In the genomic region with DNA sequence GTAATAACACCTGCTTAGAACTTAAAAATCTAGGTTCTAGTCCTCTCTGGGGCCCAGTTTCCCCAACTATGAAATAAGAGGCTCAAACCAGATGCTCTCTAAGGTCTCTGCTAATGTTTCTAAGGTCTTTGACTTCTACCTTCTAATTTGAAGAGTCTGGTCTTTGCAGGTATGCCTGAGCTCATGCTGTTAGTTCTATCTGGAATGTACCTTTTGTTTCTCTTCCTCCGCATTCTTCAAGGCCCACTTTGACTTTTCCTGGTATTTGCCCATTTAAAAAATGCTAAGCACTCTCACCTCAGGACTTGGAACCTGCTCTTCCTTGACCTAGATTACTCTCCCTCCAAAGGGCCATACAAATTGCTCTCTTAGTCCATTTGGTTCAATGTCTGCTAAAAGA, we compare ENCODE assay signal across 16 cellular contexts.
"Had no signal": no experiment of that assay in that cellular context is flagged by ENCODE, and none has a peak within 500 bp of the region (broad histone marks: within the 10 kb centered on the region; RNA-seq: fewer than 3 reads in every experiment).

No MANE protein-coding gene starts in this region.

- H3K27ac ChIP-seq: coronary artery, heart right ventricle, neutrophil, right atrium auricular region, stomach, thoracic aorta, transverse colon had no signal

- H3K4me3 ChIP-seq: coronary artery, gastrocnemius medialis, heart right ventricle, right atrium auricular region, stomach, thoracic aorta, transverse colon had no signal

- DNase-seq: effector CD4-positive, alpha-beta T cell; gastrocnemius medialis; heart right ventricle; kidney glomerular epithelial cell; naive thymus-derived CD4-positive, alpha-beta T cell; small intestine; stimulated activated CD4-positive, alpha-beta T cell treated with anti-CD3 and anti-CD28 coated beads, Interleukin-12 subunit alpha, Interleukin-12 subunit beta, amount 100 ng/mL, for 4 hours; stimulated activated naive CD4-positive, alpha-beta T cell; stomach; substantia nigra; transverse colon had no signal

- ATAC-seq: gastrocnemius medialis; heart right ventricle; naive thymus-derived CD4-positive, alpha-beta T cell had no signal

- H3K9me3 ChIP-seq: gastrocnemius medialis, heart right ventricle, neutrophil, right atrium auricular region, stomach, thoracic aorta, transverse colon had no signal

- FAIRE-seq: islet of Langerhans, small intestine had no signal

- H3K27me3 ChIP-seq: gastrocnemius medialis, heart right ventricle, neutrophil, right atrium auricular region, stomach, transverse colon had no signal

- H3K27me3 Mint-ChIP-seq: naive thymus-derived CD4-positive, alpha-beta T cell had no signal
